ENCODE assay signal across 17 cellular contexts in the genomic region with DNA sequence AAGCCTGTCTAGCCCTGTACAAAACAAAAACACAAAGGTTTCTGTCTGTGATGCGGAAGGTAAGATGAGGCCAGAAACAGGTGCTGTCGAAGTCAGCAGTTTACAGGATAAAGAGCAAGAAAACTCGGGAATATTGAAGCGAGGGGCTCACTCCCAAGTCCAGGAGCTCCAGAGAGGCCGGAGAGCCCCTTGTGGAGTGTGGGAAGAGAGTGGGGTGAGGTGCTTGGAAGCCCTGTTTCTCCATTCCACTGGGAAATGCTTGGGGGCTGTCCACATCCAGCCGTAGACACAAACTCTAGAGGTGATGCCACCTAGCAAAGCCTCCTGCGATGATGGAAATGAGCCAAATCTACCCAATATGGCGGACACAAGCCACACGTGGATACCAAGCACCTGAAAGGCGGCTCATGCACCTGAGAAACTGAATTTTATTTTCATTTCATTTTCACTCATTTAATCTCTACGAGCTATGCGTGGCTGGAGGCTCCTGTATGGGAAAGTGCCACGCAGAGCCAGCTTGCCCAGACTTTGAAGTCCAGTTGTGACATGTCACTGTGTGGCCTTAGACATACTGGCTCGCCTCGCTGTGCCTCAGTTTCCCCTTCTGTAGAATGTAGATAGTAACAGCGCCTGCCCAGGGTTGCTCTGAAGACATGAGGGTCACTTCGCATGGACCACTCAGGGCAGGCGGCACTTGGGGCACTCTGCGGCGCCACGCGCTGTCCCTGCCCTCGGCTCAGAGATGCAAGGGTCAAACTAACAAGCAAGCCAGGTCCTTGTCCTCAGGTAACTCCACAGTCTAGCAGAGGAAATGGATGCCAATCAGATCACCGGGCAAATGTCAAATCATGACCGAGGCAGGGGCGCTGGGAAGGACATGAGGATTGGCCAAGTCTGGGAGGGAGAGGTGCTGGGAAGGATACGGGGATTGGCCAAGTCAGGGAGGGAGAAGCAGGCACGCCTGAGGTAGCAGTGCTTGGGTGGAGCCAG.
DNase-seq lines count a peak whose midpoint lies in the region; FAIRE-seq and TF ChIP-seq lines count a peak whose summit lies in the region.
"Had no signal": no experiment of that assay in that cellular context is flagged by ENCODE, and none has a peak within 500 bp of the region (broad histone marks: within the 10 kb centered on the region; RNA-seq: fewer than 3 reads in every experiment).

No MANE protein-coding gene starts in this region.

- no peak overlapping the region for H2AFZ ChIP-seq in H9 (ENCODE audit: low read length)
- H2AFZ ChIP-seq in trophoblast cell (ENCODE audit: insufficient read depth, low read length, poor library complexity) = no peak overlapping the region

- no peak overlapping the region for H4K12ac ChIP-seq in trophoblast cell (ENCODE audit: low read depth, low read length)

- no peak overlapping the region for H4K5ac ChIP-seq in H9 (ENCODE audit: insufficient read length, low read depth, low read length)

- H3K79me2 ChIP-seq in H9 (ENCODE audit: insufficient read depth, low read length) = no peaks in the 10 kb centered on the region
- H3K79me2 ChIP-seq in trophoblast cell (ENCODE audit: control insufficient read depth, insufficient read depth, low read length, poor library complexity) = no peaks in the 10 kb centered on the region

- H3T11ph ChIP-seq in H9 (ENCODE audit: low read length) = no peak overlapping the region

- H2BK5ac ChIP-seq in H9 (ENCODE audit: insufficient read length, low read length) (no peak overlapping the region), trophoblast cell (ENCODE audit: low read depth, low read length, poor library complexity) (no peak overlapping the region)

- H2BK120ac ChIP-seq in H9 (ENCODE audit: low read depth, low read length, poor library complexity, severe bottlenecking) (no peak overlapping the region), trophoblast cell (ENCODE audit: insufficient read depth, low read length, poor library complexity) (no peak overlapping the region)

- H3K9me3 Mint-ChIP-seq in H9 = peaks cover 91 to 99% of the 10 kb centered on the region in 2 experiments

- FAIRE-seq in kidney (lab: Jason Lieb, UNC) = no peak
- FAIRE-seq: A204.1, GM12892, HepG2, HTR-8/SVneo had no signal

- H3K14ac ChIP-seq in H9 (ENCODE audit: insufficient read depth, low read length) = no peak overlapping the region
- no peak overlapping the region for H3K14ac ChIP-seq in trophoblast cell (ENCODE audit: low read length)

- TF ChIP-seq CTCF in H9 (conservative IDR thresholded peaks at IDR 0.05) (no peak), colonic mucosa (IDR thresholded peaks at IDR 0.05) (no peak), kidney (IDR thresholded peaks at IDR 0.05; ENCODE audit: borderline replicate concordance, extremely low read depth, insufficient read depth) (no peak)

- H2AK5ac ChIP-seq in H9 (ENCODE audit: insufficient read length, low read length) (no peak overlapping the region), trophoblast cell (ENCODE audit: low read length) (no peak overlapping the region)

- H3K18ac ChIP-seq in H9 (ENCODE audit: insufficient read length, low read depth, low read length) (no peak overlapping the region), trophoblast cell (ENCODE audit: low read length) (no peak overlapping the region)

- DNase-seq in H9 (peak; percentile 8), colonic mucosa (peak; percentile 12), kidney (peak; percentile 65), trophoblast cell (no peak)
- no peak for DNase-seq in stimulated activated CD4-positive, alpha-beta T cell treated with anti-CD3 and anti-CD28 coated beads, Interleukin-1b, Interleukin-23, amount 100 ng/mL, for 48 hours
- no peak for DNase-seq in stimulated activated CD4-positive, alpha-beta T cell treated with anti-CD3 and anti-CD28 coated beads, Interleukin-4, amount 100 ng/mL, for 1 hour
- DNase-seq in activated CD4-positive, alpha-beta T cell treated with anti-CD3 and anti-CD28 coated beads for 4 hours = no peak
- DNase-seq: C1 segment of cervical spinal cord; CD4-positive, alpha-beta memory T cell; DMS153; DND-41; GDM1 had no signal

- no peak overlapping the region for H3K56ac ChIP-seq in H9 (ENCODE audit: insufficient read length, low read depth, low read length)

- peaks cover 97% of the 10 kb centered on the region for H3K9me3 ChIP-seq in H9 (ENCODE audit: control insufficient read depth, low read depth, low read length)
- no peaks in the 10 kb centered on the region for H3K9me3 ChIP-seq in colonic mucosa
- no peaks in the 10 kb centered on the region for H3K9me3 ChIP-seq in kidney (ENCODE audit: control insufficient read depth in 1 of 2, low read length in 2 of 2)
- peaks cover 84% of the 10 kb centered on the region for H3K9me3 ChIP-seq in trophoblast cell (ENCODE audit: insufficient read depth, low read depth, low read length)

- no peaks in the 10 kb centered on the region for H3K23me2 ChIP-seq in H9 (ENCODE audit: insufficient read length, low read depth, low read length, poor library complexity, severe bottlenecking)

- H3K27me3 Mint-ChIP-seq in H9 (ENCODE audit: low read depth) = peaks cover 10% of the 10 kb centered on the region

- no peaks in the 10 kb centered on the region for H4K20me1 ChIP-seq in H9 (ENCODE audit: control insufficient read depth, insufficient read depth, insufficient read length)

- H2BK20ac ChIP-seq in H9 (ENCODE audit: low read depth, low read length, poor library complexity, severe bottlenecking) = no peak overlapping the region

- H3K9ac ChIP-seq in H9 (ENCODE audit: extremely low read depth, insufficient read length, low read length) = no peak overlapping the region
- no peak overlapping the region for H3K9ac ChIP-seq in colonic mucosa (ENCODE audit: low read depth in 2 of 2, low read length in 2 of 2)
- no peak overlapping the region for H3K9ac ChIP-seq in kidney (ENCODE audit: low read length in 2 of 2)
- no peak overlapping the region for H3K9ac ChIP-seq in trophoblast cell (ENCODE audit: low read length)

- WGBS in H9 (ENCODE audit: extremely low coverage, insufficient read length, low lambda C conversion rate) = no CpG with 5 or more reads among the region's 28 CpGs
- no CpG with 5 or more reads among the region's 28 CpGs for WGBS in trophoblast cell (ENCODE audit: extremely low coverage, insufficient coverage, insufficient read length)

- H3K36me3 Mint-ChIP-seq in H9 (ENCODE audit: insufficient read depth in 1 of 3, low read depth in 3 of 3) = peaks cover 19 to 43% (median 24%) of the 10 kb centered on the region in 3 experiments; a peak in 6 of 7 replicates

- H3K4me3 ChIP-seq in colonic mucosa (no peak overlapping the region), kidney (ENCODE audit: low read length in 2 of 2) (no peak overlapping the region), trophoblast cell (ENCODE audit: low read depth, low read length) (peak overlapping the region; percentile 44)

- H3K27ac Mint-ChIP-seq in H9 = no peak overlapping the region
- H3K27ac Mint-ChIP-seq: B cell; CD4-positive, alpha-beta memory T cell had no signal

- no peak overlapping the region for H2BK15ac ChIP-seq in H9 (ENCODE audit: low read depth, low read length)

- H3K79me1 ChIP-seq in H9 (ENCODE audit: insufficient read depth, low read depth, low read length, poor library complexity, severe bottlenecking) (no peaks in the 10 kb centered on the region), trophoblast cell (ENCODE audit: low read length) (no peaks in the 10 kb centered on the region)

- H4K8ac ChIP-seq in H9 (replicated peaks; ENCODE audit: insufficient read length, low read depth, low read length) (no peak overlapping the region), trophoblast cell (ENCODE audit: low read depth, low read length) (no peak overlapping the region)

- H3K4ac ChIP-seq in H9 (ENCODE audit: low read depth, low read length) (no peak overlapping the region), trophoblast cell (ENCODE audit: low read depth, low read length) (no peak overlapping the region)

- no peak overlapping the region for H3K23ac ChIP-seq in H9 (ENCODE audit: insufficient read length, low read depth, low read length)
- H3K23ac ChIP-seq in trophoblast cell (ENCODE audit: low read length) = no peak overlapping the region

- H3K27me3 ChIP-seq in H9 (ENCODE audit: insufficient read depth, low read length) (no peaks in the 10 kb centered on the region), colonic mucosa (no peaks in the 10 kb centered on the region), trophoblast cell (ENCODE audit: insufficient read depth, low read length) (no peaks in the 10 kb centered on the region)

- H3K4me1 ChIP-seq in H9 (ENCODE audit: insufficient read depth, low read length) (no peaks in the 10 kb centered on the region), colonic mucosa (no peaks in the 10 kb centered on the region), kidney (ENCODE audit: control insufficient read depth in 1 of 2, insufficient read depth in 1 of 2, low read depth in 1 of 2, low read length in 2 of 2) (no peaks in the 10 kb centered on the region), trophoblast cell (ENCODE audit: control insufficient read depth in 1 of 2, insufficient read depth in 2 of 2, low read length in 2 of 2) (no peaks in the 10 kb centered on the region)

- H3K36me3 ChIP-seq in colonic mucosa (no peaks in the 10 kb centered on the region), kidney (ENCODE audit: control insufficient read depth in 1 of 2, insufficient read depth in 2 of 2, low read length in 2 of 2) (no peaks in the 10 kb centered on the region), trophoblast cell (ENCODE audit: control insufficient read depth in 1 of 2, insufficient read depth in 2 of 2, low read length in 2 of 2) (no peaks in the 10 kb centered on the region)

- intact Hi-C loops in colonic mucosa (cut with DNase I) (no loop called here), kidney (cut with DNase I) (no loop called here)

- H3K4me3 Mint-ChIP-seq in H9 = peak overlapping the region in 1 of 2 experiments; percentile 23; a peak in 1 of 5 replicates
- H3K4me3 Mint-ChIP-seq: B cell; CD4-positive, alpha-beta memory T cell had no signal

- H2BK12ac ChIP-seq in H9 (ENCODE audit: insufficient read length, low read depth, low read length) (no peak overlapping the region), trophoblast cell (ENCODE audit: low read length) (no peak overlapping the region)

- no peak overlapping the region for H4K91ac ChIP-seq in H9 (ENCODE audit: insufficient read length, low read depth, low read length)
- no peak overlapping the region for H4K91ac ChIP-seq in trophoblast cell (ENCODE audit: low read depth, low read length)

- no peaks in the 10 kb centered on the region for H3K4me1 Mint-ChIP-seq in H9
- H3K4me1 Mint-ChIP-seq: B cell; CD4-positive, alpha-beta memory T cell had no signal

- H3K4me2 ChIP-seq in H9 (ENCODE audit: insufficient read depth, insufficient read length, low read length) = no peak overlapping the region
- no peak overlapping the region for H3K4me2 ChIP-seq in trophoblast cell (ENCODE audit: low read length)

- no peak overlapping the region for H3K27ac ChIP-seq in H9 (ENCODE audit: insufficient read length, low read depth, low read length)
- H3K27ac ChIP-seq in colonic mucosa = no peak overlapping the region
- no peak overlapping the region for H3K27ac ChIP-seq in kidney (ENCODE audit: low read depth in 2 of 2, low read length in 2 of 2)
- H3K27ac ChIP-seq in trophoblast cell (ENCODE audit: low read depth, low read length) = no peak overlapping the region

Comparison
In these comparisons a context has a peak if more than half of its experiments do, and no peak if none do; other contexts are left out.
1. DNase-seq: peak in H9 (single experiment), colonic mucosa (single experiment) and kidney (single experiment); none in trophoblast cell (0 of 2), stimulated activated CD4-positive, alpha-beta T cell treated with anti-CD3 and anti-CD28 coated beads, Interleukin-1b, Interleukin-23, amount 100 ng/mL, for 48 hours (single experiment), stimulated activated CD4-positive, alpha-beta T cell treated with anti-CD3 and anti-CD28 coated beads, Interleukin-4, amount 100 ng/mL, for 1 hour (single experiment) and activated CD4-positive, alpha-beta T cell treated with anti-CD3 and anti-CD28 coated beads for 4 hours (0 of 2).